In genomic region chr1:37177230-37177864, GRCh38 we compare ENCODE assay signal across 8 cellular contexts.
DNase-seq lines count a peak whose midpoint lies in the region; ATAC-seq and TF ChIP-seq lines count a peak whose summit lies in the region.

No MANE protein-coding gene starts in this region.

- H3K4me3 ChIP-seq in HCT116 (replicated peaks in 1 of 2; ENCODE audit: low read depth in 1 of 2, low read length in 2 of 2) (no peak overlapping the region), psoas muscle (no peak overlapping the region)

- H3K9me3 ChIP-seq in HCT116 (ENCODE audit: control insufficient read depth in 1 of 2, insufficient read depth in 1 of 2, low read depth in 1 of 2, low read length in 2 of 2) (no peaks in the 10 kb centered on the region), psoas muscle (no peaks in the 10 kb centered on the region)

- BruUV-seq in HCT116 (replicated peaks; lab: Mats Ljungman, UMichigan), result no TSS peak

- WGBS in psoas muscle, 3 donors, result 45 to 57% (median 54%) methylated on average over 10 of the region's 10 CpGs

- no peak overlapping the region for H3K9ac ChIP-seq in HCT116 (ENCODE audit: low read length)

- intact Hi-C loops in HCT116 (cut with micrococcal nuclease) (loop anchor here (1.0 to 10.0 kb wide), 3 partner anchors 474 to 603 kb away; no protein-coding TSS in a partner anchor), psoas muscle (cut with DNase I) (no loop called here)

- no peak overlapping the region for H2AFZ ChIP-seq in HCT116 (ENCODE audit: low read depth, low read length, poor library complexity, severe bottlenecking)

- no peak overlapping the region for H3K4me2 ChIP-seq in HCT116 (ENCODE audit: low read length)

- no peak for TF ChIP-seq POLR2A in HCT116 (IDR thresholded peaks at IDR 0.05; ENCODE audit: borderline replicate concordance, extremely low read depth, insufficient read depth, insufficient read length)

- ATAC-seq in HCT116 (peak; percentile 97), psoas muscle (peak in 3 of 4 donors; percentile 61 to 73 (median 68)), GM18873 (IDR thresholded peaks at IDR 0.05; ENCODE audit: low FRiP score, unreplicated experiment) (no peak), HG02870 (IDR thresholded peaks at IDR 0.05; ENCODE audit: unreplicated experiment) (no peak)

- TF ChIP-seq CTCF in HCT116 (IDR thresholded peaks at IDR 0.05 in 2 of 3, conservative IDR thresholded peaks at IDR 0.05 in 1 of 3; ENCODE audit: borderline replicate concordance in 1 of 3, insufficient read depth in 1 of 3, low read depth in 2 of 3, low read length in 2 of 3) (peak; percentile 56 to 69 (median 65)), psoas muscle (IDR thresholded peaks at IDR 0.05) (peak; percentile 11)

- H3K79me2 ChIP-seq in HCT116 (ENCODE audit: insufficient read depth, low read length), result no peaks in the 10 kb centered on the region

- H3K36me3 ChIP-seq in HCT116 (ENCODE audit: control insufficient read depth in 1 of 2, insufficient read depth in 2 of 2, low read length in 2 of 2) (no peaks in the 10 kb centered on the region), psoas muscle (ENCODE audit: insufficient read depth in 1 of 2, low read depth in 1 of 2) (no peaks in the 10 kb centered on the region)

- H3K27me3 ChIP-seq in HCT116 (ENCODE audit: insufficient read depth, low read length) (peaks cover 56% of the 10 kb centered on the region), psoas muscle (ENCODE audit: insufficient read depth in 3 of 3, low read length in 2 of 3) (peaks cover 0 to 6% (median 2%) of the 10 kb centered on the region in 3 donors)

- H3K4me1 ChIP-seq in HCT116 (ENCODE audit: control insufficient read depth in 1 of 2, insufficient read depth in 2 of 2, low read length in 2 of 2) (no peaks in the 10 kb centered on the region), psoas muscle (no peaks in the 10 kb centered on the region)

- DNase-seq in COLO829 (ENCODE audit: low spot score) (peak; percentile 28), HCT116 (ENCODE audit: low read depth, low spot score) (peak; percentile 64), NCI-H524 treated with DMSO at 0.1 percent for 48 hours (lab: John Stamatoyannopoulos, UW) (peak; percentile 10), dermis blood vessel endothelial cell (peak; percentile 56), psoas muscle (peak in 1 of 2 donors; percentile 57), kidney glomerular epithelial cell (lab: John Stamatoyannopoulos, UW) (no peak)

- H4K20me1 ChIP-seq in HCT116 (ENCODE audit: insufficient read depth), result no peaks in the 10 kb centered on the region

- CTCF ChIA-PET in HCT116 (lab: Charles Lee), result interaction anchor here (1.1 to 3.7 kb wide), 2 partner anchors 568 to 601 kb away, joined by 3 to 14 read pairs; no protein-coding TSS in a partner anchor

- RAD21 ChIA-PET in HCT116 (lab: Charles Lee; ENCODE audit: low non-redundant PET in 1 of 2, low total read pairs in 2 of 2, uncharacterized antibody in 2 of 2, unreplicated experiment in 2 of 2), result no interaction called here

- H3K9me2 ChIP-seq in HCT116 (ENCODE audit: insufficient read depth), result no peaks in the 10 kb centered on the region

- peak; percentile 60 for TF ChIP-seq RAD21 in HCT116 (IDR thresholded peaks at IDR 0.05; ENCODE audit: low read depth)

- H3K27ac ChIP-seq in HCT116 (ENCODE audit: low read depth, low read length) (no peak overlapping the region), psoas muscle (no peak overlapping the region)

- POLR2A ChIA-PET in HCT116 (lab: Charles Lee), result no interaction called here

TF ChIP-seq in HCT116, 20 proteins besides CTCF, POLR2A, EP300 and RAD21:
- TF ChIP-seq ZBTB33 (IDR thresholded peaks at IDR 0.05; ENCODE audit: extremely low read depth, insufficient replicate concordance, low read length) (no peak), CBX3 (IDR thresholded peaks at IDR 0.05; ENCODE audit: low read depth) (peak; percentile 32; the same call in 1 of the 2 replicates), MAX (IDR thresholded peaks at IDR 0.05) (no peak), JUND (IDR thresholded peaks at IDR 0.05) (no peak), YY1 (IDR thresholded peaks at IDR 0.05; ENCODE audit: extremely low read depth, insufficient replicate concordance, low read depth, low read length) (no peak)

Comparison
In these comparisons a context has a peak if more than half of its experiments do, and no peak if none do; other contexts are left out.
1. ATAC-seq: peak in HCT116 (single experiment) and psoas muscle (3 of 4); none in GM18873 (single experiment) and HG02870 (single experiment).